ENCODE assay signal across 28 cellular contexts in the genomic region with DNA sequence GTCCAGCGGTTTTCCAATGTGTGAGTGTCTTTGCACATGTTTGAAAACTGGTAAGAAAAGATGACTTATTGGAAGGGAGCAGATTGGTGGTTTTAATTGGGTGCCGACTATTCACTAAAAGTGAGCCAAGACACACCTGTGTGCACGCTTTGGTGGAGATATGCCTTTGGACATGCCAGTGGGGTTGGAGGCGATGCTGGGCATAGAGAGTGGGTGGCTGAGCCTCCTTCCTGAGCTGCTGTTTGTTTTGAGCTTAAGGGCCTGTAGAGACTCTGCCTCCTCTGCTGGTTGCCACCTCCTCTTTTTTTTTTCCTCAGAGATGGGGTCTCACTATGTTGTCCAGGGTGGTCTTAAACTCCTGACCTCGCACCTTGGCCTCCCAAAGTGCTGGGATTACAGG.
"Had no signal": no experiment of that assay in that cellular context is flagged by ENCODE, and none has a peak within 500 bp of the region (broad histone marks: within the 10 kb centered on the region; RNA-seq: fewer than 3 reads in every experiment).

No MANE protein-coding gene starts in this region.

- DNase-seq: colonic mucosa; cortex of kidney; effector CD8-positive, alpha-beta T cell; erythroblast; esophagus squamous epithelium; foreskin fibroblast; foreskin melanocyte; gastrocnemius medialis; glutamatergic neuron; head of caudate nucleus; heart right ventricle; hippocampal formation; immature natural killer cell; islet precursor cell; kidney; kidney glomerular epithelial cell; left colon; left ventricle myocardium inferior; mammary epithelial cell; mesendoderm; midbrain; naive thymus-derived CD4-positive, alpha-beta T cell; natural killer cell had no signal

- ATAC-seq: esophagus mucosa; gastrocnemius medialis; heart right ventricle; left colon; left lobe of liver; naive thymus-derived CD4-positive, alpha-beta T cell; natural killer cell had no signal

- FAIRE-seq: endothelial cell of umbilical vein, kidney had no signal

- H3K27me3 Mint-ChIP-seq: dendritic cell treated with granulocyte-macrophage colony-stimulating factor and Interleukin-4, amounts not matched to agents 40 ng/mL and 50 ng/mL, for 4 days; memory B cell; naive thymus-derived CD4-positive, alpha-beta T cell had no signal

- H3K27ac Mint-ChIP-seq: dendritic cell treated with granulocyte-macrophage colony-stimulating factor and Interleukin-4, amounts not matched to agents 40 ng/mL and 50 ng/mL, for 4 days; immature natural killer cell; memory B cell; naive thymus-derived CD4-positive, alpha-beta T cell; natural killer cell had no signal

- H3K4me3 Mint-ChIP-seq: dendritic cell treated with granulocyte-macrophage colony-stimulating factor and Interleukin-4, amounts not matched to agents 40 ng/mL and 50 ng/mL, for 4 days; immature natural killer cell; memory B cell; naive thymus-derived CD4-positive, alpha-beta T cell; natural killer cell had no signal

- H3K9me3 Mint-ChIP-seq: dendritic cell treated with granulocyte-macrophage colony-stimulating factor and Interleukin-4, amounts not matched to agents 40 ng/mL and 50 ng/mL, for 4 days; immature natural killer cell; memory B cell; naive thymus-derived CD4-positive, alpha-beta T cell; natural killer cell had no signal

- H3K4me1 Mint-ChIP-seq: immature natural killer cell, memory B cell, natural killer cell had no signal
